ENCODE assay signal across 15 cellular contexts in genomic region chr6:101597711-101598110, GRCh38.
A peak's percentile ranks its signal among the peaks of the same experiment; 100 is the strongest.
DNase-seq lines count a peak whose midpoint lies in the region; ATAC-seq and TF ChIP-seq lines count a peak whose summit lies in the region.
"Had no signal": no experiment of that assay in that cellular context is flagged by ENCODE, and none has a peak within 500 bp of the region (broad histone marks: within the 10 kb centered on the region; RNA-seq: fewer than 3 reads in every experiment).

No MANE protein-coding gene starts in this region.

- no peaks in the 10 kb centered on the region for H3K27me3 Mint-ChIP-seq in T-cell

- no peaks in the 10 kb centered on the region for H3K79me1 ChIP-seq in trophoblast cell (ENCODE audit: low read length)

- H4K8ac ChIP-seq in trophoblast cell (ENCODE audit: low read depth, low read length): no peak overlapping the region

- H3K4me2 ChIP-seq in trophoblast cell (ENCODE audit: low read length): no peak overlapping the region

- no peak for ATAC-seq in T-cell (replicated peaks in 1 of 4)

- no peaks in the 10 kb centered on the region for H3K36me3 Mint-ChIP-seq in T-cell

- no peak overlapping the region for H2BK5ac ChIP-seq in trophoblast cell (ENCODE audit: low read depth, low read length, poor library complexity)

- peak overlapping the region; percentile 74 for H3K27ac ChIP-seq in SJCRH30
- H3K27ac ChIP-seq in trophoblast cell (ENCODE audit: low read depth, low read length): no peak overlapping the region
- no peak overlapping the region for H3K27ac ChIP-seq in ovary
- H3K27ac ChIP-seq: right atrium auricular region had no signal

- H2AK5ac ChIP-seq in trophoblast cell (ENCODE audit: low read length): no peak overlapping the region

- H3K18ac ChIP-seq in trophoblast cell (ENCODE audit: low read length): no peak overlapping the region

- H3K23ac ChIP-seq in trophoblast cell (ENCODE audit: low read length): no peak overlapping the region

- TF ChIP-seq CTCF in ovary (IDR thresholded peaks at IDR 0.05): no peak

- no peak overlapping the region for H3K14ac ChIP-seq in trophoblast cell (ENCODE audit: low read length)

- TF ChIP-seq POLR2A in ovary (IDR thresholded peaks at IDR 0.05): no peak

- H3K9me3 Mint-ChIP-seq in T-cell: peaks cover 11 to 15% (median 14%) of the 10 kb centered on the region in 3 donors

- H2AFZ ChIP-seq in trophoblast cell (ENCODE audit: insufficient read depth, low read length, poor library complexity): no peak overlapping the region

- no peak overlapping the region for H3K4me3 Mint-ChIP-seq in T-cell

- no peak overlapping the region for H3K27ac Mint-ChIP-seq in T-cell

- H3K4me1 ChIP-seq in SJCRH30: peaks cover 11% of the 10 kb centered on the region
- H3K4me1 ChIP-seq in trophoblast cell (ENCODE audit: control insufficient read depth in 1 of 2, insufficient read depth in 2 of 2, low read length in 2 of 2): no peaks in the 10 kb centered on the region
- peaks cover 1% of the 10 kb centered on the region for H3K4me1 ChIP-seq in ovary (ENCODE audit: insufficient read depth)
- H3K4me1 ChIP-seq: right atrium auricular region had no signal

- CTCF ChIA-PET in T-cell (lab: Charles Lee): no interaction called here

- POLR2A ChIA-PET in T-cell (lab: Charles Lee): no interaction called here

- H3K9ac ChIP-seq in trophoblast cell (ENCODE audit: low read length): no peak overlapping the region

- H3K36me3 ChIP-seq in SJCRH30: no peaks in the 10 kb centered on the region
- H3K36me3 ChIP-seq in trophoblast cell (ENCODE audit: control insufficient read depth in 1 of 2, insufficient read depth in 2 of 2, low read length in 2 of 2): no peaks in the 10 kb centered on the region
- H3K36me3 ChIP-seq in ovary: no peaks in the 10 kb centered on the region
- H3K36me3 ChIP-seq: right atrium auricular region had no signal

- WGBS in trophoblast cell (ENCODE audit: extremely low coverage, insufficient coverage, insufficient read length): no CpG with 5 or more reads among the region's 4 CpGs
- 51 to 70% (median 61%) methylated on average over 4 of the region's 4 CpGs for WGBS in ovary, 3 donors

- H3K4ac ChIP-seq in trophoblast cell (ENCODE audit: low read depth, low read length): no peak overlapping the region

- no peak overlapping the region for H4K12ac ChIP-seq in trophoblast cell (ENCODE audit: low read depth, low read length)

- H4K91ac ChIP-seq in trophoblast cell (ENCODE audit: low read depth, low read length): no peak overlapping the region

- no peak for TF ChIP-seq EP300 in ovary (IDR thresholded peaks at IDR 0.05)

- DNase-seq in GM04503 (ENCODE audit: low read depth) (peak; percentile 42), SJCRH30 (peak; percentile 66 to 82), fibroblast of peridontal ligament (ENCODE audit: extremely low read depth) (peak; percentile 47), trophoblast cell (peak; percentile 78 to 81), GF-D8 (lab: John Stamatoyannopoulos, UW) (no peak), ovary (no peak), NCI-H1436 treated with DMSO at 0.1 percent for 48 hours (lab: John Stamatoyannopoulos, UW) (no peak), T-cell (no peak)
- DNase-seq: activated CD4-positive, CD25-positive, alpha-beta regulatory T cell; aorta; H7; NCI-H1436; NCI-H748 treated with DMSO at 0.1 percent for 48 hours; SIG-M5 had no signal

- no peaks in the 10 kb centered on the region for H3K4me1 Mint-ChIP-seq in T-cell

- no peaks in the 10 kb centered on the region for H3K79me2 ChIP-seq in trophoblast cell (ENCODE audit: control insufficient read depth, insufficient read depth, low read length, poor library complexity)

- H2BK120ac ChIP-seq in trophoblast cell (ENCODE audit: insufficient read depth, low read length, poor library complexity): no peak overlapping the region

- no peak overlapping the region for H3K4me3 ChIP-seq in SJCRH30
- no peak overlapping the region for H3K4me3 ChIP-seq in trophoblast cell (ENCODE audit: low read depth, low read length)
- H3K4me3 ChIP-seq in ovary: no peak overlapping the region
- H3K4me3 ChIP-seq: right atrium auricular region had no signal

- H3K27me3 ChIP-seq in SJCRH30: no peaks in the 10 kb centered on the region
- no peaks in the 10 kb centered on the region for H3K27me3 ChIP-seq in trophoblast cell (ENCODE audit: insufficient read depth, low read length)
- H3K27me3 ChIP-seq in ovary: no peaks in the 10 kb centered on the region
- H3K27me3 ChIP-seq: right atrium auricular region had no signal

- H2BK12ac ChIP-seq in trophoblast cell (ENCODE audit: low read length): no peak overlapping the region

- intact Hi-C loops in ovary (cut with DNase I): no loop called here

- no peaks in the 10 kb centered on the region for H3K9me3 ChIP-seq in SJCRH30 (replicated peaks)
- H3K9me3 ChIP-seq in trophoblast cell (ENCODE audit: insufficient read depth, low read depth, low read length): no peaks in the 10 kb centered on the region
- no peaks in the 10 kb centered on the region for H3K9me3 ChIP-seq in ovary
- H3K9me3 ChIP-seq: right atrium auricular region had no signal

Comparison
In these comparisons a context has a peak if more than half of its experiments do, and no peak if none do; other contexts are left out.
1. DNase-seq: peak in GM04503 (single experiment), SJCRH30 (2 of 2), fibroblast of peridontal ligament (single experiment) and trophoblast cell (2 of 2); none in GF-D8 (single experiment), ovary (0 of 5), NCI-H1436 treated with DMSO at 0.1 percent for 48 hours (single experiment) and T-cell (0 of 34).